ENCODE assay signal across 22 cellular contexts in the genomic region with DNA sequence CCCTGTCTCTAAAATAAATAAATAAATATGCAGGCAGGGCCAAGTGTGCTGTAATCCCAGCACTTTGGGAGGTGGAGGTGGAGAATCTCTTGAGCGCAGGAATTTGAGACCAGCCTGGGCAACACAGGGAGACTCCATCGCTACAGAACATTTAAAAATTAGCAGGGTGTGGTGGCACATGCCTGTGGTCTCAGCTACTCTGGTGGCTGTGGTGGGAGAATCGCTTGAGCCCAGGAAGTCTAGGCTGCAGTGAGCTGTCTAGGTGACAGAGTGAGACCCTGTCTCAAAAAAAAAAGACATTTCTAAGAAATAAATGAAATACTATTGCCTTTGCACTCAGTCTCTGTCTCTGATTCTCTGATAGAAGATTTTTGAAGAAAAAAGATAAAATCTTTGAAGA. TPM values are rescaled to one million over a fixed set of nuclear protein-coding genes. Genes with fewer than 3 reads are reported as not detected.
"Had no signal": no experiment of that assay in that cellular context is flagged by ENCODE, and none has a peak within 500 bp of the region (broad histone marks: within the 10 kb centered on the region; RNA-seq: fewer than 3 reads in every experiment).

No MANE protein-coding gene starts in this region.

- FAIRE-seq: pancreas, TTC549 had no signal

- ATAC-seq: activated CD8-positive, alpha-beta T cell treated with anti-CD3 and anti-CD28 coated beads, Interleukin-2, amount 10 ng/mL, durations not matched to agents 7 days and 5 days; body of pancreas; foreskin keratinocyte; left cardiac atrium; lower lobe of right lung; naive thymus-derived CD4-positive, alpha-beta T cell; pancreas; stimulated activated effector memory CD8-positive, alpha-beta T cell treated with anti-CD3 and anti-CD28 coated beads, Interleukin-12 subunit alpha, Interleukin-12 subunit beta, amount 100 ng/mL, for 72 hours had no signal

- DNase-seq: activated B cell treated with CpG ODN at 0.5 μM for 24 hours; activated CD4-positive, alpha-beta T cell treated with anti-CD3 and anti-CD28 coated beads for 48 hours; activated CD8-positive, alpha-beta memory T cell treated with anti-CD3 and anti-CD28 coated beads, Interleukin-2, amount 50 U/mL, for 4 hours; activated CD8-positive, alpha-beta T cell treated with anti-CD3 and anti-CD28 coated beads, Interleukin-2, amount 10 ng/mL, durations not matched to agents 7 days and 5 days; activated effector memory CD4-positive, alpha-beta T cell treated with anti-CD3 and anti-CD28 coated beads, Interleukin-2, amount 50 U/mL, for 16 hours; activated T-cell treated with anti-CD3 and anti-CD28 coated beads, Interleukin-2, amount 50 U/mL, for 48 hours; amniotic stem cell; body of pancreas; central memory CD4-positive, alpha-beta T cell; cortex of kidney; effector CD4-positive, alpha-beta T cell; foreskin keratinocyte; head of caudate nucleus; left cardiac atrium; lower lobe of right lung; naive thymus-derived CD4-positive, alpha-beta T cell; pancreas; sigmoid colon; thyroid gland had no signal

- H3K4me3 Mint-ChIP-seq: activated B cell treated with CpG ODN at 0.5 μM for 24 hours; activated CD8-positive, alpha-beta T cell treated with anti-CD3 and anti-CD28 coated beads, Interleukin-2, amount 10 ng/mL, durations not matched to agents 7 days and 5 days; activated naive CD8-positive, alpha-beta T cell; naive thymus-derived CD4-positive, alpha-beta T cell; stimulated activated effector memory CD8-positive, alpha-beta T cell treated with anti-CD3 and anti-CD28 coated beads, Interleukin-12 subunit alpha, Interleukin-12 subunit beta, amount 100 ng/mL, for 72 hours had no signal

- H3K36me3 Mint-ChIP-seq: stimulated activated effector memory CD8-positive, alpha-beta T cell treated with anti-CD3 and anti-CD28 coated beads, Interleukin-12 subunit alpha, Interleukin-12 subunit beta, amount 100 ng/mL, for 72 hours had no signal

- H3K27ac Mint-ChIP-seq: activated B cell treated with CpG ODN at 0.5 μM for 24 hours; activated CD8-positive, alpha-beta T cell treated with anti-CD3 and anti-CD28 coated beads, Interleukin-2, amount 10 ng/mL, durations not matched to agents 7 days and 5 days; activated naive CD8-positive, alpha-beta T cell; naive thymus-derived CD4-positive, alpha-beta T cell; stimulated activated effector memory CD8-positive, alpha-beta T cell treated with anti-CD3 and anti-CD28 coated beads, Interleukin-12 subunit alpha, Interleukin-12 subunit beta, amount 100 ng/mL, for 72 hours had no signal

RNA-seq across cellular contexts. Expression of gene PCDHGA10, which starts 1.2 kb away (rescaled TPM):
- total RNA-seq: activated CD8-positive, alpha-beta T cell treated with anti-CD3 and anti-CD28 coated beads, Interleukin-2, amount 10 ng/mL, durations not matched to agents 7 days and 5 days had no signal

RNA-seq across cellular contexts. Expression of gene PCDHGB6, which starts 3.8 kb away (rescaled TPM):
- total RNA-seq: activated CD8-positive, alpha-beta T cell treated with anti-CD3 and anti-CD28 coated beads, Interleukin-2, amount 10 ng/mL, durations not matched to agents 7 days and 5 days had no signal

RNA-seq across cellular contexts. Expression of gene PCDHGB7, which starts 5.9 kb away (rescaled TPM):
- total RNA-seq: activated CD8-positive, alpha-beta T cell treated with anti-CD3 and anti-CD28 coated beads, Interleukin-2, amount 10 ng/mL, durations not matched to agents 7 days and 5 days had no signal
